ENCODE assay signal across 25 cellular contexts in the genomic region with DNA sequence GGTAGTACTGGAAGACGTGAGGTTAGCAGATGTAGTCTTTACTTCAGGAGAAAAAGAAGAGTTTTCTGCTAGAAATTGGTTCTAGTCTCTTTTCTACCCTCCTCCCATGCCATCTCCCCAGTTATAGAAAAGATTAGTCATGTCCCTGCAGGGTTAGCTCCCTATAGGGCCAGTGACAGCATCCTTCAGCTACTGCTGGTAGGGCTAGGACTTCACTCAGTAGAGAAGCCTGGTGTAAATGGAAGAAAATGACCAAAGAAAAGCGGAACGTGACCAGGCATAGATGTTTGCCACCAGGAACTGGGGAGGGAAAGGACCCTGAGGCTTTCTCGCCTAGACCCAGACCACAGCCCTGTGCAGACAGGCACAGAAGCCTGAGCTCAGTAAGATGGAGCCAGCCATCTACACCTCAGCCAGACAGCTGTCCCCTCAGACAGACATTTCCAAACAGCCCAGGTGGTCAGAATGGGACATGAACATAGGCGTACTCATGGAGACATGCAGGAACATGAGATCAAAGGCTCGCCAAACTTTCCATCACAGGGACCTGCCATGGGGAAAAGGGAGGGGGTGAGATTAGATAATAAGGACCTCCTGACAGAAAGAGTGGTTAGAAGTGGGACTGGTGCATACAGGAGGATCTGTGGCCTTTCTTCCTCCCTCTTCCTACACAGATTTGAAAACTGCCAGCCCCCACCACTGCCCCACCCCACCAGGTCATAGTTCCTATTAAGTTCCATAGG. TPM values are rescaled to one million over a fixed set of nuclear protein-coding genes. Genes with fewer than 3 reads are reported as not detected.
"Had no signal": no experiment of that assay in that cellular context is flagged by ENCODE, and none has a peak within 500 bp of the region (broad histone marks: within the 10 kb centered on the region; RNA-seq: fewer than 3 reads in every experiment).

No MANE protein-coding gene starts in this region.

- H3K27me3 ChIP-seq: breast epithelium, MG63, Peyer's patch had no signal

- H3K4me3 ChIP-seq: adrenal gland, breast epithelium, MG63, Peyer's patch, SJCRH30 had no signal

- DNase-seq: activated CD4-positive, alpha-beta memory T cell treated with anti-CD3 and anti-CD28 coated beads, Interleukin-2, amount 10 ng/mL, durations not matched to agents 7 days and 5 days; activated CD4-positive, alpha-beta T cell treated with anti-CD3 and anti-CD28 coated beads for 36 hours; activated CD4-positive, alpha-beta T cell treated with anti-CD3 and anti-CD28 coated beads, Interleukin-2, amount 50 U/mL, for 1 hour; activated CD8-positive, alpha-beta memory T cell treated with anti-CD3 and anti-CD28 coated beads, Interleukin-2, amount 50 U/mL, for 48 hours; activated naive CD4-positive, alpha-beta T cell treated with anti-CD3 and anti-CD28 coated beads, Interleukin-2, amount 50 U/mL, for 16 hours; activated naive CD8-positive, alpha-beta T cell treated with anti-CD3 and anti-CD28 coated beads, Interleukin-2, amount 10 ng/mL, durations not matched to agents 7 days and 5 days; activated T-cell treated with anti-CD3 and anti-CD28 coated beads, Interleukin-2, amount 50 U/mL, for 1 hour; adrenal gland; aorta; MG63; NCI-H1105; NCI-H1436; NCI-H1694 treated with DMSO at 0.1 percent for 48 hours; NCI-H2029 treated with DMSO at 0.1 percent for 48 hours; NCI-H510A treated with DMSO at 0.1 percent for 48 hours; NCI-H69; Peyer's patch; Right ventricle myocardium superior; SJCRH30; SK-N-SH; T-helper 1 cell had no signal

- H3K9ac ChIP-seq: SK-N-SH had no signal

- H3K4me2 ChIP-seq: SK-N-SH had no signal

- H3K9me3 ChIP-seq: adrenal gland, breast epithelium, MG63, Peyer's patch, SJCRH30, SK-N-SH had no signal

- H3K36me3 ChIP-seq: adrenal gland, breast epithelium, SJCRH30 had no signal

- H3K4me1 ChIP-seq: adrenal gland, breast epithelium, Peyer's patch, SJCRH30 had no signal

- ATAC-seq: activated CD4-positive, alpha-beta T cell treated with anti-CD3 and anti-CD28 coated beads for 36 hours had no signal

- H3K27ac ChIP-seq: adrenal gland, breast epithelium, Peyer's patch, RWPE1, SJCRH30, VCaP had no signal

RNA-seq across cellular contexts. Expression of a gene that starts 23.5 kb away (rescaled TPM):
- total RNA-seq: activated CD4-positive, alpha-beta memory T cell treated with anti-CD3 and anti-CD28 coated beads, Interleukin-2, amount 10 ng/mL, durations not matched to agents 7 days and 5 days; activated CD4-positive, alpha-beta T cell treated with anti-CD3 and anti-CD28 coated beads for 36 hours; activated naive CD8-positive, alpha-beta T cell treated with anti-CD3 and anti-CD28 coated beads, Interleukin-2, amount 10 ng/mL, durations not matched to agents 7 days and 5 days; adrenal gland; aorta; breast epithelium; Peyer's patch; Right ventricle myocardium superior; SJCRH30; T-helper 2 cell treated with Interferon-gamma antibody and Interleukin-4, amounts not matched to agents 100 ng/mL and 5 ng/mL, for 36 hours had no signal
- polyA plus RNA-seq: adrenal gland, aorta had no signal

RNA-seq across cellular contexts. Expression of a gene that starts 32.1 kb away (rescaled TPM):
- total RNA-seq: activated CD4-positive, alpha-beta memory T cell treated with anti-CD3 and anti-CD28 coated beads, Interleukin-2, amount 10 ng/mL, durations not matched to agents 7 days and 5 days; activated naive CD8-positive, alpha-beta T cell treated with anti-CD3 and anti-CD28 coated beads, Interleukin-2, amount 10 ng/mL, durations not matched to agents 7 days and 5 days had no signal
